ENCODE assay signal across 8 cellular contexts in the genomic region with DNA sequence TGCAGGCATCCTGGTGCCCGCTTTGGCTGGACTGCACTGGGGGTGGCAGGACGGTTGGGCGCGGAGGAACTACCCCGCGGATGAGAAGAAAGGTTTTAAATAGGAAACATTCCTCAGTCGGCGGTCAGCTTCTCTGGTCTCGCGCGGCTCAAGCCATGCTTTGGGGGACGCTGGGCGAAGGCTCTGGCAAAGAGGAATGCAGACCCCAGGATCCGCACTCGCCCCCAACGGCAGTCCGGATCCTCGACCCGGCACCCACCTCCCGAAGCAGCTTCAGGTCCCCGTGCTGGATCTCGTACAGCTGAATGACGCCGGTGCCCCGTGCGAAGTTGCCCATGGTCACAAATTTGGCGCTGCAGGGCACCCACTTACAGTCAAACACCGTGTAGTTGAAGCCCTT. TPM values are rescaled to one million over a fixed set of nuclear protein-coding genes. Genes with fewer than 3 reads are reported as not detected.
A peak's percentile ranks its signal among the peaks of the same experiment; 100 is the strongest.
DNase-seq lines count a peak whose midpoint lies in the region; ATAC-seq and TF ChIP-seq lines count a peak whose summit lies in the region.

No MANE protein-coding gene starts in this region.

- peak overlapping the region; percentile 44 to 92 (median 54) for H3K4me3 ChIP-seq in adrenal gland
- peak overlapping the region; percentile 87 for H3K4me3 ChIP-seq in iPS-18c (ENCODE audit: insufficient read depth, low read depth, low read length)

- peaks cover 22 to 34% of the 10 kb centered on the region in 2 donors for H3K4me1 Mint-ChIP-seq in stimulated activated naive B cell treated with anti-CD40 and anti-IgM and Interleukin-4, amounts not matched to agents 10 μg/mL and 1 μg/mL and 100 μg/mL, for 72 hours

- ATAC-seq in GM19397 (IDR thresholded peaks at IDR 0.05; ENCODE audit: unreplicated experiment), result peak; percentile 34
- peak; percentile 37 for ATAC-seq in HG03439 (IDR thresholded peaks at IDR 0.05; ENCODE audit: unreplicated experiment)
- peak; percentile 65 to 67 for ATAC-seq in stimulated activated naive B cell treated with anti-CD40 and anti-IgM and Interleukin-4, amounts not matched to agents 10 μg/mL and 1 μg/mL and 100 μg/mL, for 72 hours (replicated peaks)

- peaks cover 18 to 21% of the 10 kb centered on the region in 2 donors for H3K36me3 Mint-ChIP-seq in stimulated activated naive B cell treated with anti-CD40 and anti-IgM and Interleukin-4, amounts not matched to agents 10 μg/mL and 1 μg/mL and 100 μg/mL, for 72 hours

- WGBS in adrenal gland, 4 donors, result 0 to 1% (median 0%) methylated on average over 5 to 28 of the region's 28 CpGs

- no peaks in the 10 kb centered on the region for H3K9me3 Mint-ChIP-seq in stimulated activated naive B cell treated with anti-CD40 and anti-IgM and Interleukin-4, amounts not matched to agents 10 μg/mL and 1 μg/mL and 100 μg/mL, for 72 hours

- intact Hi-C loops in adrenal gland (cut with DNase I), result loop anchor here in 1 of 2 donors (5.0 kb wide), 1 partner anchor 95 kb away; a partner anchor contains a TSS

- TF ChIP-seq POLR2A in adrenal gland (IDR thresholded peaks at IDR 0.05), result peak in 1 of 2 donors; percentile 21

- H3K36me3 ChIP-seq in adrenal gland (replicated peaks in 1 of 2), result peaks cover 0 to 20% of the 10 kb centered on the region in 2 donors

- H3K9me3 ChIP-seq in adrenal gland (replicated peaks in 1 of 3) (no peaks in the 10 kb centered on the region), iPS-18c (ENCODE audit: control insufficient read depth, insufficient read depth, low read length) (no peaks in the 10 kb centered on the region)

- no peaks in the 10 kb centered on the region for H3K27me3 ChIP-seq in adrenal gland

- H3K27ac ChIP-seq in adrenal gland, result peak overlapping the region; percentile 72 to 99 (median 95)

- H3K4me3 Mint-ChIP-seq in stimulated activated naive B cell treated with anti-CD40 and anti-IgM and Interleukin-4, amounts not matched to agents 10 μg/mL and 1 μg/mL and 100 μg/mL, for 72 hours, result peak overlapping the region; percentile 98 to 99

- peak overlapping the region; percentile 100 for H3K27ac Mint-ChIP-seq in stimulated activated naive B cell treated with anti-CD40 and anti-IgM and Interleukin-4, amounts not matched to agents 10 μg/mL and 1 μg/mL and 100 μg/mL, for 72 hours

- DNase-seq in COR-L47 (lab: John Stamatoyannopoulos, UW) (peak; percentile 23), adrenal gland (peak in 2 of 7 donors; percentile 43 to 65), ureter (ENCODE audit: low spot score) (no peak), NCI-H1417 (lab: John Stamatoyannopoulos, UW) (no peak)
- no peak for DNase-seq in stimulated activated naive B cell treated with anti-CD40 and anti-IgM and Interleukin-4, amounts not matched to agents 10 μg/mL and 1 μg/mL and 100 μg/mL, for 72 hours

- H3K4me1 ChIP-seq in adrenal gland (replicated peaks in 1 of 2), result peaks cover 10 to 23% of the 10 kb centered on the region in 2 donors

- no peak for TF ChIP-seq CTCF in adrenal gland (IDR thresholded peaks at IDR 0.05)

- H3K27me3 Mint-ChIP-seq in stimulated activated naive B cell treated with anti-CD40 and anti-IgM and Interleukin-4, amounts not matched to agents 10 μg/mL and 1 μg/mL and 100 μg/mL, for 72 hours, result no peaks in the 10 kb centered on the region

RNA-seq across cellular contexts. Expression of a gene that starts 0.7 kb away (rescaled TPM):
- total RNA-seq in adrenal gland, result 10 to 100 TPM in 6 of 8 donors, 1 to 10 TPM in 2; 6.3 to 23.2 (median 14.8) TPM
- 10 to 100 TPM in 1 of 3 donors, 1 to 10 TPM in 2; 6.0 to 25.5 (median 9.1) TPM for polyA plus RNA-seq in adrenal gland
- 21.4 TPM for total RNA-seq in ureter
